Comparison of ENCODE assay signal across 8 cellular contexts in genomic region chr9:17135578-17135904, GRCh38. TPM values are rescaled to one million over a fixed set of nuclear protein-coding genes. Genes with fewer than 3 reads are reported as not detected.
DNase-seq lines count a peak whose midpoint lies in the region; ATAC-seq, FAIRE-seq and TF ChIP-seq lines count a peak whose summit lies in the region.

No MANE protein-coding gene starts in this region.

- no peaks in the 10 kb centered on the region for H3K9me3 ChIP-seq in A673 (ENCODE audit: low read depth, low read length, poor library complexity, severe bottlenecking)
- H3K9me3 ChIP-seq in H1 (ENCODE audit: insufficient read depth in 2 of 2, low read depth in 1 of 2, low read length in 1 of 2), result no peaks in the 10 kb centered on the region; a peak in 1 of 4 replicates

- no peak for FAIRE-seq in H1 (lab: Jason Lieb, UNC)

- WGBS in H1 (ENCODE audit: extremely low coverage in 1 of 2, insufficient coverage in 1 of 2, insufficient read length in 1 of 2, insufficient replicate concordance in 2 of 2, low coverage in 1 of 2, low lambda C conversion rate in 2 of 2, missing lambda C conversion rate in 1 of 2), 2 experiments, result 6% methylated on average over 14 of the region's 18 CpGs; no CpG with 5 or more reads in 1 of the 2 experiments

- no peak for TF ChIP-seq POLR2A in H1 (IDR thresholded peaks at IDR 0.05; ENCODE audit: control extremely low read depth in 1 of 2, low read depth in 2 of 2, low read length in 2 of 2)

- no peak overlapping the region for H2BK15ac ChIP-seq in H1 (ENCODE audit: low read length)

- CTCF ChIA-PET in A673 (lab: Charles Lee) (no interaction called here), H1 (lab: Charles Lee; ENCODE audit: partially characterized antibody) (interaction anchor here (0.9 to 2.5 kb wide), 2 partner anchors 18 to 267 kb away, joined by 4 to 11 read pairs; no protein-coding TSS in a partner anchor)

- H3K79me1 ChIP-seq in H1 (ENCODE audit: low read depth, low read length), result 0 out of 2 replicates have a peak, but pooled peaks cover 2% of the 10 kb centered on the region

- no TSS peak for BruUV-seq in A673 (replicated peaks; lab: Mats Ljungman, UMichigan)

- DNase-seq in A673 (ENCODE audit: low spot score), result no peak
- DNase-seq in NCI-H526 treated with DMSO at 0.1 percent for 48 hours (lab: John Stamatoyannopoulos, UW), result peak; percentile 35
- DNase-seq in H1 (ENCODE audit: low read depth in 1 of 2, low spot score in 2 of 2), result no peak
- DNase-seq in natural killer cell treated with Interleukin-12 subunit alpha and Interleukin-12 subunit beta and Interleukin-15 and Interleukin-18, amount 100 ng/mL, for 72 hours (ENCODE audit: low spot score), result no peak
- no peak for DNase-seq in NCI-H2196 (lab: John Stamatoyannopoulos, UW; ENCODE audit: unreplicated experiment)
- DNase-seq in globus pallidus (ENCODE audit: low spot score), result no peak
- no peak for DNase-seq in NCI-H2196 treated with DMSO at 0.1 percent for 48 hours (lab: John Stamatoyannopoulos, UW; ENCODE audit: unreplicated experiment)

- peak overlapping the region; percentile 98 for H4K8ac ChIP-seq in H1 (ENCODE audit: extremely low read depth, insufficient read depth, low read length)

- peak overlapping the region; percentile 67 for H3K4me3 Mint-ChIP-seq in natural killer cell treated with Interleukin-12 subunit alpha and Interleukin-12 subunit beta and Interleukin-15 and Interleukin-18, amount 100 ng/mL, for 72 hours

- H3K36me3 ChIP-seq in A673 (ENCODE audit: insufficient read depth, low read length, poor library complexity, severe bottlenecking) (no peaks in the 10 kb centered on the region), H1 (ENCODE audit: control insufficient read depth in 2 of 4, insufficient read depth in 4 of 4, low read length in 3 of 4) (no peaks in the 10 kb centered on the region)

- H3K9ac ChIP-seq in H1 (replicated peaks in 1 of 4; ENCODE audit: extremely low read depth in 1 of 4, low read depth in 3 of 4, low read length in 3 of 4), result peak overlapping the region; percentile 77 to 93 (median 88); a peak in 6 of 7 replicates

- H3K56ac ChIP-seq in H1 (replicated peaks; ENCODE audit: insufficient read length, low read depth, low read length), result peak overlapping the region; percentile 78

- no peak overlapping the region for H2AK5ac ChIP-seq in H1 (ENCODE audit: low read depth, low read length)

- H3K27me3 ChIP-seq in A673 (replicated peaks; ENCODE audit: insufficient read depth, low read depth, low read length, poor library complexity) (no peaks in the 10 kb centered on the region), H1 (replicated peaks in 1 of 4; ENCODE audit: control insufficient read depth in 3 of 4, extremely low read depth in 1 of 4, insufficient read depth in 3 of 4, low read length in 3 of 4) (peaks cover 0 to 14% (median 9%) of the 10 kb centered on the region in 4 experiments; a peak in 5 of 7 replicates)

- H4K20me1 ChIP-seq in H1 (replicated peaks in 1 of 2; ENCODE audit: control insufficient read depth in 1 of 2, insufficient read depth in 2 of 2, low read length in 2 of 2), result no peaks in the 10 kb centered on the region

- H3K4me2 ChIP-seq in H1 (ENCODE audit: insufficient read depth in 1 of 2, low read depth in 2 of 2, low read length in 2 of 2), result peak overlapping the region; percentile 70 to 89

- H2BK12ac ChIP-seq in H1 (ENCODE audit: low read depth, low read length), result no peak overlapping the region

- peak overlapping the region; percentile 63 for H2AFZ ChIP-seq in H1 (ENCODE audit: low read length)

- H3K79me2 ChIP-seq in H1 (ENCODE audit: control insufficient read depth in 1 of 2, insufficient read depth in 2 of 2, low read length in 2 of 2), result peaks cover 0 to 38% of the 10 kb centered on the region in 2 experiments; a peak in 2 of 4 replicates

- no peak overlapping the region for H3K4ac ChIP-seq in H1 (replicated peaks; ENCODE audit: insufficient read length, low read depth, low read length)

- H2BK5ac ChIP-seq in H1 (ENCODE audit: low read depth, low read length), result 0 out of 2 replicates have a peak overlapping the region, but pooled peaks have one; percentile 86

- H3K23ac ChIP-seq in H1 (ENCODE audit: insufficient read length), result no peak overlapping the region

- H3K4me1 ChIP-seq in A673 (ENCODE audit: insufficient read depth, low read length, poor library complexity, severe bottlenecking), result no peaks in the 10 kb centered on the region
- peaks cover 0 to 4% (median 3%) of the 10 kb centered on the region in 4 experiments; a peak in 5 of 7 replicates for H3K4me1 ChIP-seq in H1 (replicated peaks in 1 of 4; ENCODE audit: control insufficient read depth in 3 of 4, insufficient read depth in 4 of 4, low read length in 3 of 4)

- H3K27ac ChIP-seq in A673 (ENCODE audit: low read depth, low read length, poor library complexity, severe bottlenecking) (peak overlapping the region; percentile 87), H1 (ENCODE audit: low read depth, low read length) (peak overlapping the region; percentile 87)

- POLR2A ChIA-PET in A673 (lab: Charles Lee; ENCODE audit: low non-redundant PET) (no interaction called here), H1 (lab: Charles Lee; ENCODE audit: partially characterized antibody) (interaction anchor here (0.7 to 1.2 kb wide), 3 partner anchors 11 to 267 kb away, joined by 3 to 4 read pairs (median 3); no protein-coding TSS in a partner anchor)

- H3K23me2 ChIP-seq in H1 (ENCODE audit: low read depth, low read length), result 0 out of 2 replicates have a peak, but pooled peaks cover 2% of the 10 kb centered on the region

- H2BK120ac ChIP-seq in H1 (replicated peaks; ENCODE audit: low read depth, low read length), result no peak overlapping the region

- H3K9me3 Mint-ChIP-seq in natural killer cell treated with Interleukin-12 subunit alpha and Interleukin-12 subunit beta and Interleukin-15 and Interleukin-18, amount 100 ng/mL, for 72 hours, result no peaks in the 10 kb centered on the region

- no peak overlapping the region for H3K14ac ChIP-seq in H1 (ENCODE audit: insufficient read length)

- peaks cover 0 to 13% of the 10 kb centered on the region in 2 donors for H3K27me3 Mint-ChIP-seq in natural killer cell treated with Interleukin-12 subunit alpha and Interleukin-12 subunit beta and Interleukin-15 and Interleukin-18, amount 100 ng/mL, for 72 hours

- peak overlapping the region; percentile 80 for H4K5ac ChIP-seq in H1 (ENCODE audit: insufficient read length, low read depth, low read length)

- intact Hi-C loops in A673 (cut with micrococcal nuclease; ENCODE audit: unreplicated experiment), result no loop called here

- peaks cover 11 to 16% of the 10 kb centered on the region in 2 donors for H3K4me1 Mint-ChIP-seq in natural killer cell treated with Interleukin-12 subunit alpha and Interleukin-12 subunit beta and Interleukin-15 and Interleukin-18, amount 100 ng/mL, for 72 hours (ENCODE audit: low read depth in 2 of 2)

- H3K4me3 ChIP-seq in A673 (ENCODE audit: low read depth, low read length, poor library complexity, severe bottlenecking) (peak overlapping the region; percentile 82), H1 (ENCODE audit: extremely low read depth in 1 of 4, insufficient read depth in 2 of 4, low read depth in 3 of 4, low read length in 4 of 4) (peak overlapping the region; percentile 62 to 89 (median 74))

- no peak overlapping the region for H3K27ac Mint-ChIP-seq in natural killer cell treated with Interleukin-12 subunit alpha and Interleukin-12 subunit beta and Interleukin-15 and Interleukin-18, amount 100 ng/mL, for 72 hours

- no peak for TF ChIP-seq RAD21 in H1 (IDR thresholded peaks at IDR 0.05 in 1 of 2, conservative IDR thresholded peaks at IDR 0.05 in 1 of 2; ENCODE audit: low read depth in 2 of 2, low read length in 2 of 2)

- H3K18ac ChIP-seq in H1 (ENCODE audit: extremely low read depth, low read length), result no peak overlapping the region; the same call in 1 of the 2 replicates

- TF ChIP-seq EP300 in H1 (IDR thresholded peaks at IDR 0.05; ENCODE audit: borderline replicate concordance in 1 of 2, low read depth in 2 of 2, low read length in 2 of 2), result no peak

- peak overlapping the region; percentile 97 for H4K91ac ChIP-seq in H1 (replicated peaks; ENCODE audit: insufficient read length, low read length)

- H2BK20ac ChIP-seq in H1 (ENCODE audit: low read length), result no peak overlapping the region

- no peak for TF ChIP-seq CTCF in A673 (conservative IDR thresholded peaks at IDR 0.05; ENCODE audit: low read depth, low read length)
- TF ChIP-seq CTCF in H1 (IDR thresholded peaks at IDR 0.05; ENCODE audit: control extremely low read depth in 1 of 3, insufficient read depth in 1 of 3, low read depth in 1 of 3, low read length in 3 of 3), result no peak

- ATAC-seq in GM19397 (IDR thresholded peaks at IDR 0.05; ENCODE audit: unreplicated experiment), result peak; percentile 41
- ATAC-seq in natural killer cell treated with Interleukin-12 subunit alpha and Interleukin-12 subunit beta and Interleukin-15 and Interleukin-18, amount 100 ng/mL, for 72 hours, result no peak

- H3K36me3 Mint-ChIP-seq in natural killer cell treated with Interleukin-12 subunit alpha and Interleukin-12 subunit beta and Interleukin-15 and Interleukin-18, amount 100 ng/mL, for 72 hours, result peaks cover 7% of the 10 kb centered on the region

TF ChIP-seq in H1, 55 proteins besides CTCF, POLR2A, EP300 and RAD21:
- peak; percentile 71 for TF ChIP-seq ASH2L (IDR thresholded peaks at IDR 0.05; ENCODE audit: low read length)
- TF ChIP-seq MAFK (IDR thresholded peaks at IDR 0.05; ENCODE audit: low read depth, low read length), result no peak
TF ChIP-seq in H1: peak in this region for 1.

RNA-seq across cellular contexts. Expression of gene CNTLN, which starts 0.7 kb away (rescaled TPM):
- 6.6 and 7.7 TPM in 2 replicates for total RNA-seq in A673 (2021)
- 10.5 and 10.8 TPM in 2 replicates for total RNA-seq in H1 (2021; fragmentation: NEBNext Ultra II Directional; extraction: Animal tissue kit (Norgen Biotek cat#: 25700))
- 2.9 and 4.8 TPM in 2 replicates for polyA plus RNA-seq in H1 (2011; rRNA removed)
- polyA plus RNA-seq in H1 (2011; cell fraction: cytosol; rRNA removed), result 5.7 TPM
- 4.1 TPM for polyA plus RNA-seq in H1 (2011; cell fraction: nucleus; rRNA removed)
- 5.1 to 9.3 TPM (median 6.0 TPM) in 4 replicates for polyA plus RNA-seq in H1 (2012, experiment 1 of 2)
- 0.50 TPM for polyA plus RNA-seq in H1 (2012, experiment 2 of 2)
- 8.6 TPM for polyA plus RNA-seq in H1 (2013, experiment 1 of 2)
- polyA plus RNA-seq in H1 (2013, experiment 2 of 2), result 8.1 TPM
- 5.8 and 6.4 TPM in 2 replicates for polyA minus RNA-seq in H1 (2011; rRNA and poly(A)+ RNA removed)
- 6.1 TPM for polyA minus RNA-seq in H1 (2011; cell fraction: cytosol; rRNA and poly(A)+ RNA removed)
- 35.3 TPM for polyA minus RNA-seq in H1 (2011; cell fraction: nucleus; rRNA and poly(A)+ RNA removed)
- total RNA-seq in natural killer cell treated with Interleukin-12 subunit alpha and Interleukin-12 subunit beta and Interleukin-15 and Interleukin-18, amount 100 ng/mL, for 72 hours, result 1 to 10 TPM; 2.3 to 2.9 TPM
